18 cellular contexts compared by ENCODE assay signal in the genomic region with DNA sequence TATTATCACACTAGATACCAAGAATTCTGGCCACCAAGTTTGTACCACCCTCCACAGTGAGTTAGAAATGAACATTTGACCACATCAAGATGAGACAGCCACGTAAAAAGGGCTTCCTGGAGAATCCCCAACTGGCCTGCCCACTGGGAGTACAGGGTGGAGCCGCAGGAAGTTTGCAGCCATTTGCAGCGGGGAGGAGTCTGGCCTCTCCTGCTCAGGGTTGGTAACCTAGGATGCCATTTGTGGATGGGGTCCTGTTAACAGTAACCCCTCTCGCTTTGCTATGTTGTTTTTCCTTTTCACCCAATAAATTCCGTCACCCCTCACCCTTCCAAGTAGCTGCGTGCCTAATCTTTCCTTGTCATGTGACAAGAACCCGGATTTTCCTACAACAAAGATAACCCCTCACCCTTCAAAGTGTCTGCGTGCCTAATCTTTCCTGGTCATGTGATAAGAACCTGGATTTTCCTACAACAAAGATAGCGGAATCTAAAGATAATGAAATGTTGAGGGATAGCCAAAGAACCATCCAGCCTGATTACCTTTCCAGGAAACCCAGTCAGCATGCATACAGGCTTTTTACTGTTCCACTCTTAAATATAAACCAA.
"Had no signal": no experiment of that assay in that cellular context is flagged by ENCODE, and none has a peak within 500 bp of the region (broad histone marks: within the 10 kb centered on the region; RNA-seq: fewer than 3 reads in every experiment).

No MANE protein-coding gene starts in this region.

- H3K4me3 ChIP-seq: tibial artery had no signal

- H3K27ac Mint-ChIP-seq: activated naive CD8-positive, alpha-beta T cell; effector memory CD8-positive, alpha-beta T cell; immature natural killer cell; nephron had no signal

- DNase-seq: activated CD4-positive, alpha-beta T cell treated with anti-CD3 and anti-CD28 coated beads for 1 hour; activated gamma-delta T cell; effector memory CD8-positive, alpha-beta T cell; foreskin fibroblast; hippocampal formation; immature natural killer cell; retina; stimulated activated CD4-positive, alpha-beta T cell treated with anti-CD3 and anti-CD28 coated beads, Interleukin-12 subunit alpha, Interleukin-12 subunit beta, amount 100 ng/mL, for 4 hours; stimulated activated CD4-positive, alpha-beta T cell treated with anti-CD3 and anti-CD28 coated beads, Interleukin-1b, Interleukin-23, amount 100 ng/mL, for 48 hours; stimulated activated CD8-positive, alpha-beta memory T cell treated with anti-CD3 and anti-CD28 coated beads, Interleukin-4, amount 100 ng/mL, for 48 hours; stimulated activated naive CD4-positive, alpha-beta T cell; substantia nigra; SW 1271; T-helper 2 cell; tibial artery had no signal

- ATAC-seq: effector memory CD8-positive, alpha-beta T cell had no signal

- H3K36me3 Mint-ChIP-seq: activated naive CD8-positive, alpha-beta T cell; immature natural killer cell had no signal

- H3K27me3 ChIP-seq: tibial artery had no signal

- H3K4me3 Mint-ChIP-seq: activated naive CD8-positive, alpha-beta T cell; effector memory CD8-positive, alpha-beta T cell; immature natural killer cell; nephron had no signal

- H3K27me3 Mint-ChIP-seq: activated naive CD8-positive, alpha-beta T cell; effector memory CD8-positive, alpha-beta T cell had no signal

- H3K4me1 Mint-ChIP-seq: immature natural killer cell, nephron had no signal

- H3K36me3 ChIP-seq: tibial artery had no signal

- H3K4me1 ChIP-seq: tibial artery had no signal

- H3K27ac ChIP-seq: tibial artery, VCaP had no signal
